9 cellular contexts compared by ENCODE assay signal in genomic region chr9:128245293-128246151, GRCh38. TPM values are rescaled to one million over a fixed set of nuclear protein-coding genes. Genes with fewer than 3 reads are reported as not detected.
DNase-seq lines count a peak whose midpoint lies in the region; ATAC-seq and TF ChIP-seq lines count a peak whose summit lies in the region.
"Had no signal": no experiment of that assay in that cellular context is flagged by ENCODE, and none has a peak within 500 bp of the region (broad histone marks: within the 10 kb centered on the region; RNA-seq: fewer than 3 reads in every experiment).

No MANE protein-coding gene starts in this region.

- no peak for ATAC-seq in activated naive CD8-positive, alpha-beta T cell treated with anti-CD3 and anti-CD28 coated beads, Interleukin-2, amount 50 U/mL, for 24 hours
- ATAC-seq in left cardiac atrium, result peak in 1 of 2 donors; percentile 35
- no peak for ATAC-seq in HG03280 (IDR thresholded peaks at IDR 0.05; ENCODE audit: unreplicated experiment)
- no peak for ATAC-seq in T-cell (replicated peaks in 1 of 4)

- DNase-seq in HT1080 (ENCODE audit: low read depth) (peak; percentile 77), left cardiac atrium (peak; percentile 70), smooth muscle cell (lab: John Stamatoyannopoulos, UW; ENCODE audit: unreplicated experiment) (peak; percentile 34), GM13977 (ENCODE audit: low spot score) (no peak), T-cell (no peak), middle frontal gyrus (ENCODE audit: extremely low spot score, low spot score) (no peak)
- DNase-seq in activated naive CD8-positive, alpha-beta T cell treated with anti-CD3 and anti-CD28 coated beads, Interleukin-2, amount 50 U/mL, for 24 hours, result no peak
- DNase-seq: NCI-H526 had no signal

- H3K4me1 Mint-ChIP-seq in activated naive CD8-positive, alpha-beta T cell treated with anti-CD3 and anti-CD28 coated beads, Interleukin-2, amount 50 U/mL, for 24 hours, result peaks cover 18% of the 10 kb centered on the region
- peaks cover 11 to 15% (median 14%) of the 10 kb centered on the region in 3 donors for H3K4me1 Mint-ChIP-seq in T-cell

- H3K4me1 ChIP-seq in smooth muscle cell (ENCODE audit: low read depth), result peaks cover 16% of the 10 kb centered on the region

- no peaks in the 10 kb centered on the region for H3K36me3 ChIP-seq in smooth muscle cell (ENCODE audit: low read depth)

- H3K27ac ChIP-seq in smooth muscle cell (ENCODE audit: low read depth), result peak overlapping the region; percentile 91

- H4K20me1 ChIP-seq in smooth muscle cell (ENCODE audit: low read depth), result no peaks in the 10 kb centered on the region

- H3K4me2 ChIP-seq in smooth muscle cell, result peak overlapping the region; percentile 86

- POLR2A ChIA-PET in T-cell (lab: Charles Lee), result no interaction called here

- peaks cover 15% of the 10 kb centered on the region for H3K27me3 Mint-ChIP-seq in activated naive CD8-positive, alpha-beta T cell treated with anti-CD3 and anti-CD28 coated beads, Interleukin-2, amount 50 U/mL, for 24 hours
- peaks cover 15 to 23% of the 10 kb centered on the region in 2 donors for H3K27me3 Mint-ChIP-seq in T-cell

- peak overlapping the region; percentile 69 for H3K27ac Mint-ChIP-seq in activated naive CD8-positive, alpha-beta T cell treated with anti-CD3 and anti-CD28 coated beads, Interleukin-2, amount 50 U/mL, for 24 hours
- H3K27ac Mint-ChIP-seq in T-cell, result no peak overlapping the region

- H3K4me3 ChIP-seq in smooth muscle cell, result no peak overlapping the region

- no peaks in the 10 kb centered on the region for H3K36me3 Mint-ChIP-seq in activated naive CD8-positive, alpha-beta T cell treated with anti-CD3 and anti-CD28 coated beads, Interleukin-2, amount 50 U/mL, for 24 hours (ENCODE audit: low read depth)
- H3K36me3 Mint-ChIP-seq in T-cell, result no peaks in the 10 kb centered on the region

- no peaks in the 10 kb centered on the region for H3K9me3 Mint-ChIP-seq in activated naive CD8-positive, alpha-beta T cell treated with anti-CD3 and anti-CD28 coated beads, Interleukin-2, amount 50 U/mL, for 24 hours
- H3K9me3 Mint-ChIP-seq in T-cell, result no peaks in the 10 kb centered on the region

- no peaks in the 10 kb centered on the region for H3K27me3 ChIP-seq in smooth muscle cell (ENCODE audit: low read depth)

- H3F3A ChIP-seq in smooth muscle cell (ENCODE audit: low read depth), result peaks cover 29% of the 10 kb centered on the region

- H3K79me2 ChIP-seq in smooth muscle cell (ENCODE audit: low read depth), result no peaks in the 10 kb centered on the region

- no peak for TF ChIP-seq CTCF in smooth muscle cell (IDR thresholded peaks at IDR 0.05; ENCODE audit: borderline replicate concordance, insufficient read depth, poor library complexity, severe bottlenecking)
- TF ChIP-seq CTCF in GM13977 (IDR thresholded peaks at IDR 0.05; ENCODE audit: extremely low read depth, insufficient read depth, missing control alignments), result no peak

- H2AFZ ChIP-seq in smooth muscle cell (ENCODE audit: low read depth), result no peak overlapping the region

- intact Hi-C loops in left cardiac atrium (cut with DNase I), result no loop called here

- H3K9ac ChIP-seq in smooth muscle cell (ENCODE audit: low read depth), result peak overlapping the region; percentile 13

- H3K9me3 ChIP-seq in smooth muscle cell (replicated peaks; ENCODE audit: low read depth), result no peaks in the 10 kb centered on the region

- in situ Hi-C loops in GM13977 (cut with MboI; ENCODE audit: low pct_unique_long_range_greater_than_20kb, low sequenced_read_pairs, unreplicated experiment), result no loop called here

- CTCF ChIA-PET in T-cell (lab: Charles Lee), result no interaction called here

- H3K4me3 Mint-ChIP-seq in activated naive CD8-positive, alpha-beta T cell treated with anti-CD3 and anti-CD28 coated beads, Interleukin-2, amount 50 U/mL, for 24 hours, result no peak overlapping the region
- no peak overlapping the region for H3K4me3 Mint-ChIP-seq in T-cell

- WGBS in smooth muscle cell (ENCODE audit: low lambda C conversion rate), result 25% methylated on average over 18 of the region's 18 CpGs

RNA-seq across cellular contexts. Expression of gene GOLGA2, which starts 30.3 kb away (rescaled TPM):
- 38.3 and 40.7 TPM in 2 replicates for total RNA-seq in HT1080 (2014; rRNA removed; shearing (Covaris generic))
- polyA plus RNA-seq in HT1080 (2015; cell fraction: cytosol; rRNA removed), result 68.1 and 78.4 TPM in 2 replicates
- polyA plus RNA-seq in HT1080 (2015; cell fraction: nucleus; rRNA removed), result 154 and 172 TPM in 2 replicates
- total RNA-seq in left cardiac atrium, result 100 to 1,000 TPM in 1 of 2 donors, 10 to 100 TPM in 1; 85.6 to 113 TPM
- total RNA-seq in smooth muscle cell, result 99.5 and 101 TPM in 2 replicates
- 55.4 and 70.1 TPM in 2 replicates for polyA plus RNA-seq in smooth muscle cell
- total RNA-seq in T-cell, result 10 to 100 TPM; 49.6 to 71.3 (median 60.5) TPM

RNA-seq across cellular contexts. Expression of gene SWI5, which starts 30.6 kb away (rescaled TPM):
- total RNA-seq in HT1080 (2014; rRNA removed; shearing (Covaris generic)), result 51.9 and 52.7 TPM in 2 replicates
- polyA plus RNA-seq in HT1080 (2015; cell fraction: cytosol; rRNA removed), result 46.1 and 50.8 TPM in 2 replicates
- 14.3 and 18.4 TPM in 2 replicates for polyA plus RNA-seq in HT1080 (2015; cell fraction: nucleus; rRNA removed)
- total RNA-seq in left cardiac atrium (10 to 100 TPM; 17.2 to 18.4 TPM), smooth muscle cell (41.0 and 47.1 TPM in 2 replicates), T-cell (10 to 100 TPM in 2 of 5 donors, 1 to 10 TPM in 3; 7.5 to 15.3 (median 9.7) TPM)
- 71.1 and 77.2 TPM in 2 replicates for polyA plus RNA-seq in smooth muscle cell

RNA-seq across cellular contexts. Expression of gene DNM1, which starts 42.3 kb away (rescaled TPM):
- total RNA-seq in HT1080 (2014; rRNA removed; shearing (Covaris generic)), result 12.9 and 18.9 TPM in 2 replicates
- 10.6 and 11.1 TPM in 2 replicates for polyA plus RNA-seq in HT1080 (2015; cell fraction: cytosol; rRNA removed)
- 59.6 and 62.9 TPM in 2 replicates for polyA plus RNA-seq in HT1080 (2015; cell fraction: nucleus; rRNA removed)
- 10 to 100 TPM; 11.3 to 14.0 TPM for total RNA-seq in left cardiac atrium
- 25.3 and 29.7 TPM in 2 replicates for total RNA-seq in smooth muscle cell
- polyA plus RNA-seq in smooth muscle cell, result 48.9 and 50.7 TPM in 2 replicates
- 1 to 10 TPM in 4 of 5 donors, under 1 TPM in 1; 0.95 to 3.0 (median 1.8) TPM for total RNA-seq in T-cell

RNA-seq across cellular contexts. Expression of gene CIZ1, which starts 54.1 kb away (rescaled TPM):
- total RNA-seq in HT1080 (2014; rRNA removed; shearing (Covaris generic)), result 54.7 and 82.9 TPM in 2 replicates
- 81.1 and 96.0 TPM in 2 replicates for polyA plus RNA-seq in HT1080 (2015; cell fraction: cytosol; rRNA removed)
- 93.2 and 93.6 TPM in 2 replicates for polyA plus RNA-seq in HT1080 (2015; cell fraction: nucleus; rRNA removed)
- total RNA-seq in left cardiac atrium (10 to 100 TPM; 67.1 to 68.5 TPM), smooth muscle cell (23.5 and 24.2 TPM in 2 replicates), T-cell (100 to 1,000 TPM; 143 to 163 (median 150) TPM)
- 81.1 and 84.0 TPM in 2 replicates for polyA plus RNA-seq in smooth muscle cell

Comparison
In these comparisons a context has a peak if more than half of its experiments do, and no peak if none do; other contexts are left out.
1. DNase-seq: peak in HT1080 (single experiment), left cardiac atrium (single experiment) and smooth muscle cell (single experiment); none in activated naive CD8-positive, alpha-beta T cell treated with anti-CD3 and anti-CD28 coated beads, Interleukin-2, amount 50 U/mL, for 24 hours (single experiment), GM13977 (single experiment), T-cell (0 of 34) and middle frontal gyrus (single experiment).